16 cellular contexts compared by ENCODE assay signal in the genomic region with DNA sequence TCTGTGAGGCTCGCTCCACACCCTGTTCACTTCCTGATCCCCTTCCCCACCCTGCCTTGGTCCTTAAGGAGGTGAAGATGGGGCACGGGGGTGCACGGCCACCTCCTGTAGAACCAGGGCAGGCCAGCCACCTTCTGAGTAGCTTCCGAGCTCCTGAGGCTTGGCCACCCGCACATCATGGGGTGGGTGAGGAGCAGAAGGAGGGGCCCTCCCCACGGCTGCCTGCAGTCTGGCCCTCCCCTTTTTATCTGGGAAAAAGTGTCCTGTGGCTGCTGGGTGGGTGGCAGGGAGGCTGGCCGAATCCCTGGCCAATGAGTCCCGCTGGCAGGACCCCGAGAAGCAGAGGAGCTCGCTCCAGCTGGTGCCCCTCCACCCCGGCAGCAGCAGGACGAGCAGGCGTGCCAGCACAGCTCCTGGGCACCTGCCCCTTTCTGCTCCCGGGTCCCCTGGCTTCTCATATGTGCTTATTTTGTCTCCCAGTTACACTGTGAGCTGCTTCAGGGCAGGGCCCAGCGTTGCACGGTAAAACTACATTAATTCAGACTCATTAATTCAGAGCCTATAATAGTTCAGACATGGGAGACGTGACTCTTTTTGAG.
DNase-seq lines count a peak whose midpoint lies in the region; ATAC-seq and TF ChIP-seq lines count a peak whose summit lies in the region.
"Had no signal": no experiment of that assay in that cellular context is flagged by ENCODE, and none has a peak within 500 bp of the region (broad histone marks: within the 10 kb centered on the region; RNA-seq: fewer than 3 reads in every experiment).

No MANE protein-coding gene starts in this region.

- intact Hi-C loops in left ventricle myocardium superior (cut with micrococcal nuclease), result no loop called here
- intact Hi-C loops in sciatic nerve (cut with DNase I), result loop anchor here (5.0 kb wide), 1 partner anchor 1298 kb away; no protein-coding TSS in a partner anchor
- intact Hi-C loops in CD4-positive, alpha-beta T cell (cut with DNase I, micrococcal nuclease), result no loop called here
- intact Hi-C loops in left lung (cut with DNase I), result no loop called here

- peaks cover 7% of the 10 kb centered on the region for H3K9me3 ChIP-seq in CD4-positive, alpha-beta T cell (ENCODE audit: control insufficient read depth, low read length)
- peaks cover 0 to 16% of the 10 kb centered on the region in 2 donors for H3K9me3 ChIP-seq in left lung
- H3K9me3 ChIP-seq: neutrophil had no signal

- H3K27me3 ChIP-seq in CD4-positive, alpha-beta T cell (ENCODE audit: control insufficient read depth, insufficient read depth, low read length), result no peaks in the 10 kb centered on the region
- no peaks in the 10 kb centered on the region for H3K27me3 ChIP-seq in left lung
- H3K27me3 ChIP-seq: neutrophil had no signal

- peaks cover 0 to 6% of the 10 kb centered on the region in 2 donors for H3K4me1 ChIP-seq in left lung
- H3K4me1 ChIP-seq: HAP-1 had no signal

- H3K4me3 Mint-ChIP-seq in CD4-positive, alpha-beta T cell, result no peak overlapping the region
- H3K4me3 Mint-ChIP-seq: activated CD8-positive, alpha-beta memory T cell treated with anti-CD3 and anti-CD28 coated beads, Interleukin-2, amount 10 ng/mL, durations not matched to agents 7 days and 5 days had no signal

- H3K36me3 ChIP-seq in left lung, result peaks cover 0 to 66% of the 10 kb centered on the region in 2 donors
- H3K36me3 ChIP-seq: HAP-1 had no signal

- ATAC-seq in left ventricle myocardium superior (peak; percentile 29), sciatic nerve (peak; percentile 30), HG03097 (IDR thresholded peaks at IDR 0.05; ENCODE audit: low FRiP score, unreplicated experiment) (no peak), left lung (no peak), esophagus mucosa (no peak)
- ATAC-seq in CD4-positive, alpha-beta T cell (ENCODE audit: poor library complexity), result no peak
- ATAC-seq: activated CD8-positive, alpha-beta memory T cell treated with anti-CD3 and anti-CD28 coated beads, Interleukin-2, amount 10 ng/mL, durations not matched to agents 7 days and 5 days; left colon had no signal

- H3K27ac ChIP-seq in VCaP, result peak overlapping the region; percentile 69
- no peak overlapping the region for H3K27ac ChIP-seq in CD4-positive, alpha-beta T cell (ENCODE audit: low read depth, low read length)
- H3K27ac ChIP-seq in left lung, result no peak overlapping the region
- H3K27ac ChIP-seq: neutrophil had no signal

- CTCF ChIA-PET in CD4-positive, alpha-beta T cell (lab: Charles Lee), result interaction anchor here (0.5 kb wide), 1 partner anchor 65 kb away, joined by 4 read pairs; no protein-coding TSS in a partner anchor

- peak; percentile 33 for DNase-seq in NCI-H1105 (lab: John Stamatoyannopoulos, UW)
- DNase-seq in left ventricle myocardium superior, result no peak
- DNase-seq in sciatic nerve (ENCODE audit: low spot score), result no peak
- DNase-seq in CD4-positive, alpha-beta T cell, result no peak
- no peak for DNase-seq in left lung
- DNase-seq: activated CD4-positive, alpha-beta T cell treated with anti-CD3 and anti-CD28 coated beads for 4 hours; activated CD8-positive, alpha-beta memory T cell treated with anti-CD3 and anti-CD28 coated beads, Interleukin-2, amount 10 ng/mL, durations not matched to agents 7 days and 5 days; central memory CD4-positive, alpha-beta T cell; effector memory CD4-positive, alpha-beta T cell; left colon; NK-92 treated with Interleukin-12 subunit alpha and Interleukin-12 subunit beta, amount 100 ng/mL, for 24 hours had no signal

- peaks cover 32% of the 10 kb centered on the region for H3K36me3 Mint-ChIP-seq in CD4-positive, alpha-beta T cell (ENCODE audit: low read depth)

- no peak overlapping the region for H3K27ac Mint-ChIP-seq in CD4-positive, alpha-beta T cell
- H3K27ac Mint-ChIP-seq: activated CD8-positive, alpha-beta memory T cell treated with anti-CD3 and anti-CD28 coated beads, Interleukin-2, amount 10 ng/mL, durations not matched to agents 7 days and 5 days had no signal

- peaks cover 3% of the 10 kb centered on the region for H3K9me3 Mint-ChIP-seq in CD4-positive, alpha-beta T cell

- H3K4me1 Mint-ChIP-seq in CD4-positive, alpha-beta T cell (ENCODE audit: low read depth), result no peaks in the 10 kb centered on the region
- H3K4me1 Mint-ChIP-seq: activated CD8-positive, alpha-beta memory T cell treated with anti-CD3 and anti-CD28 coated beads, Interleukin-2, amount 10 ng/mL, durations not matched to agents 7 days and 5 days had no signal

- POLR2A ChIA-PET in CD4-positive, alpha-beta T cell (lab: Charles Lee), result no interaction called here

- no peak overlapping the region for H3K4me3 ChIP-seq in left lung
- H3K4me3 ChIP-seq: HAP-1 had no signal

- TF ChIP-seq CTCF in VCaP (conservative IDR thresholded peaks at IDR 0.05), result no peak
- no peak for TF ChIP-seq CTCF in CD4-positive, alpha-beta T cell (IDR thresholded peaks at IDR 0.05)
- TF ChIP-seq CTCF in left lung (IDR thresholded peaks at IDR 0.05), result no peak

- H3K27me3 Mint-ChIP-seq in CD4-positive, alpha-beta T cell, result no peaks in the 10 kb centered on the region
- H3K27me3 Mint-ChIP-seq: activated CD8-positive, alpha-beta memory T cell treated with anti-CD3 and anti-CD28 coated beads, Interleukin-2, amount 10 ng/mL, durations not matched to agents 7 days and 5 days had no signal

Comparison
In these comparisons a context has a peak if more than half of its experiments do, and no peak if none do; other contexts are left out.
1. ATAC-seq: peak in left ventricle myocardium superior (single experiment) and sciatic nerve (single experiment); none in HG03097 (single experiment), CD4-positive, alpha-beta T cell (single experiment), left lung (single experiment) and esophagus mucosa (single experiment).